ENCODE assay signal across 34 cellular contexts in the genomic region with DNA sequence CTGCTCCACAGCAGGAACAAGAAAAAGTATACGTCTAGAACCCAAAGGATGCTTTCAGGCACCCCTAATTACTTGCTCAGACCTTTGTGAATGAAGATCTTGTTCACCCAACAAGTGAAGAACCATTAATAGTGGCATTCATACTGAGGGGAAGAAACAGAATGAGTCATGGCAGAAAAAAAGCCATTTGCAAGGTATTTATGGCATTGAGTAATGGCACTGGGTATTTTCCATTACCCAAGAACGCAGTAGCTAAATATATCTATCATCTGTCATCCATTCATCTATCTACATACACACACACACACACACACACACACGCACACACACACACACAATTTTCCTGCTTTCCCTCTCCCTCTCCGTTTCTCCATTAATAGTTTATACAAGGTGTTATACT. TPM values are rescaled to one million over a fixed set of nuclear protein-coding genes. Genes with fewer than 3 reads are reported as not detected.
A peak's percentile ranks its signal among the peaks of the same experiment; 100 is the strongest.
DNase-seq lines count a peak whose midpoint lies in the region; ATAC-seq, FAIRE-seq and TF ChIP-seq lines count a peak whose summit lies in the region.
"Had no signal": no experiment of that assay in that cellular context is flagged by ENCODE, and none has a peak within 500 bp of the region (broad histone marks: within the 10 kb centered on the region; RNA-seq: fewer than 3 reads in every experiment).

No MANE protein-coding gene starts in this region.

- H3K27ac Mint-ChIP-seq in GM23338: peak overlapping the region; percentile 1; the same call in 1 of the 2 replicates
- H3K27ac Mint-ChIP-seq in endothelial cell (ENCODE audit: unreplicated experiment): no peak overlapping the region
- H3K27ac Mint-ChIP-seq: activated CD8-positive, alpha-beta T cell treated with anti-CD3 and anti-CD28 coated beads, Interleukin-2, amount 10 ng/mL, durations not matched to agents 7 days and 5 days; activated naive CD8-positive, alpha-beta T cell; naive B cell had no signal

- H3K4me3 ChIP-seq in GM23338 (no peak overlapping the region), H1 (ENCODE audit: extremely low read depth in 1 of 4, insufficient read depth in 2 of 4, low read depth in 3 of 4, low read length in 4 of 4) (no peak overlapping the region)
- H3K4me3 ChIP-seq: coronary artery, left ventricle myocardium inferior, right lobe of liver, tibial artery had no signal

- no peak overlapping the region for H2BK5ac ChIP-seq in H1 (ENCODE audit: low read depth, low read length)

- no peak overlapping the region for H4K91ac ChIP-seq in H1 (replicated peaks; ENCODE audit: insufficient read length, low read length)

- no peaks in the 10 kb centered on the region for H3K9me2 ChIP-seq in GM23338 (ENCODE audit: insufficient read depth)

- H3K4ac ChIP-seq in H1 (replicated peaks; ENCODE audit: insufficient read length, low read depth, low read length): no peak overlapping the region

- H3K4me1 ChIP-seq in GM23338 (ENCODE audit: insufficient read depth): no peaks in the 10 kb centered on the region
- H3K4me1 ChIP-seq in H1 (replicated peaks in 1 of 4; ENCODE audit: control insufficient read depth in 3 of 4, insufficient read depth in 4 of 4, low read length in 3 of 4): no peaks in the 10 kb centered on the region
- H3K4me1 ChIP-seq: BE2C, left ventricle myocardium inferior, right lobe of liver, tibial artery had no signal

- no peaks in the 10 kb centered on the region for H3K79me2 ChIP-seq in GM23338 (replicated peaks; ENCODE audit: insufficient read depth)
- H3K79me2 ChIP-seq in H1 (ENCODE audit: control insufficient read depth in 1 of 2, insufficient read depth in 2 of 2, low read length in 2 of 2): no peaks in the 10 kb centered on the region

- H3K14ac ChIP-seq in H1 (ENCODE audit: insufficient read length): no peak overlapping the region

- H3K27me3 Mint-ChIP-seq in GM23338 (ENCODE audit: insufficient read depth, low read depth, poor library complexity) (no peaks in the 10 kb centered on the region), endothelial cell (ENCODE audit: unreplicated experiment) (no peaks in the 10 kb centered on the region)
- H3K27me3 Mint-ChIP-seq: activated naive CD8-positive, alpha-beta T cell; naive B cell had no signal

- DNase-seq in GM23338 (ENCODE audit: low spot score) (no peak), RPMI7951 (ENCODE audit: low read depth) (peak; percentile 52), H1 (ENCODE audit: low read depth in 1 of 2, low spot score in 2 of 2) (no peak), renal cortical epithelial cell (ENCODE audit: low read depth) (peak; percentile 60), endothelial cell (ENCODE audit: low spot score) (no peak), activated gamma-delta T cell treated with Interleukin-2 at 50 U/mL for 16 hours (no peak), GM10248 (ENCODE audit: extremely low spot score) (no peak)
- DNase-seq: activated CD4-positive, alpha-beta T cell treated with anti-CD3 and anti-CD28 coated beads for 4 hours; activated CD8-positive, alpha-beta T cell treated with anti-CD3 and anti-CD28 coated beads, Interleukin-2, amount 10 ng/mL, durations not matched to agents 7 days and 5 days; activated T-cell treated with anti-CD3 and anti-CD28 coated beads for 4 hours; anterior cingulate cortex; BE2C; DMS53; effector memory CD4-positive, alpha-beta T cell; GF-D8; KBM-7; left ventricle myocardium inferior; MM.1S; naive B cell; NCI-H2029 treated with DMSO at 0.1 percent for 48 hours; NCI-H69; right lobe of liver; SHP77 treated with DMSO at 0.1 percent for 48 hours; stimulated activated CD4-positive, alpha-beta T cell treated with anti-CD3 and anti-CD28 coated beads, Interleukin-12 subunit alpha, Interleukin-12 subunit beta, amount 100 ng/mL, for 4 hours; stimulated activated CD4-positive, alpha-beta T cell treated with anti-CD3 and anti-CD28 coated beads, Interleukin-4, amount 100 ng/mL, for 1 hour; SW 1271; T1000; tibial artery; WERI-Rb-1 had no signal

- H3K9me3 ChIP-seq in H1 (ENCODE audit: insufficient read depth in 2 of 2, low read depth in 1 of 2, low read length in 1 of 2): no peaks in the 10 kb centered on the region
- H3K9me3 ChIP-seq: BE2C, left ventricle myocardium inferior, right lobe of liver, tibial artery had no signal

- H4K5ac ChIP-seq in H1 (ENCODE audit: insufficient read length, low read depth, low read length): no peak overlapping the region

- no peak overlapping the region for H3K27ac ChIP-seq in GM23338 (ENCODE audit: low read depth)
- no peak overlapping the region for H3K27ac ChIP-seq in H1 (ENCODE audit: low read depth, low read length)
- H3K27ac ChIP-seq: coronary artery, left ventricle myocardium inferior, right lobe of liver, tibial artery, WERI-Rb-1 had no signal

- no peak for TF ChIP-seq RAD21 in H1 (IDR thresholded peaks at IDR 0.05 in 1 of 2, conservative IDR thresholded peaks at IDR 0.05 in 1 of 2; ENCODE audit: low read depth in 2 of 2, low read length in 2 of 2)

- no peaks in the 10 kb centered on the region for H3K79me1 ChIP-seq in H1 (ENCODE audit: low read depth, low read length)

- no peak for TF ChIP-seq POLR2A in H1 (IDR thresholded peaks at IDR 0.05; ENCODE audit: control extremely low read depth in 1 of 2, low read depth in 2 of 2, low read length in 2 of 2)

- H3K23me2 ChIP-seq in H1 (ENCODE audit: low read depth, low read length): no peaks in the 10 kb centered on the region; the same call in 1 of the 2 replicates

- H3K27me3 ChIP-seq in GM23338 (ENCODE audit: insufficient read depth) (no peaks in the 10 kb centered on the region), H1 (replicated peaks in 1 of 4; ENCODE audit: control insufficient read depth in 3 of 4, extremely low read depth in 1 of 4, insufficient read depth in 3 of 4, low read length in 3 of 4) (no peaks in the 10 kb centered on the region)
- H3K27me3 ChIP-seq: BE2C, right lobe of liver, tibial artery had no signal

- H4K20me1 ChIP-seq in GM23338 (replicated peaks; ENCODE audit: insufficient read depth): no peaks in the 10 kb centered on the region
- no peaks in the 10 kb centered on the region for H4K20me1 ChIP-seq in H1 (replicated peaks in 1 of 2; ENCODE audit: control insufficient read depth in 1 of 2, insufficient read depth in 2 of 2, low read length in 2 of 2)

- no peak overlapping the region for H3K9ac ChIP-seq in H1 (replicated peaks in 1 of 4; ENCODE audit: extremely low read depth in 1 of 4, low read depth in 3 of 4, low read length in 3 of 4)

- CTCF ChIA-PET in H1 (lab: Charles Lee; ENCODE audit: partially characterized antibody) (no interaction called here), GM10248 (lab: Yijun Ruan, JAX) (no interaction called here)

- WGBS in H1 (ENCODE audit: extremely low coverage in 1 of 2, insufficient coverage in 1 of 2, insufficient read length in 1 of 2, insufficient replicate concordance in 2 of 2, low coverage in 1 of 2, low lambda C conversion rate in 2 of 2, missing lambda C conversion rate in 1 of 2), 2 experiments: 83 to 100% methylated on average over 1 to 4 of the region's 4 CpGs

- no peak for FAIRE-seq in H1 (lab: Jason Lieb, UNC)
- FAIRE-seq: HTR-8/SVneo, keratinocyte had no signal

- H3K36me3 ChIP-seq in GM23338 (ENCODE audit: insufficient read depth) (no peaks in the 10 kb centered on the region), H1 (ENCODE audit: control insufficient read depth in 2 of 4, insufficient read depth in 4 of 4, low read length in 3 of 4) (no peaks in the 10 kb centered on the region)
- H3K36me3 ChIP-seq: BE2C, left ventricle myocardium inferior, right lobe of liver, tibial artery, WERI-Rb-1 had no signal

- TF ChIP-seq CTCF in GM23338 (conservative IDR thresholded peaks at IDR 0.05; ENCODE audit: low read depth in 2 of 2): no peak
- TF ChIP-seq CTCF in H1 (IDR thresholded peaks at IDR 0.05; ENCODE audit: control extremely low read depth in 1 of 3, insufficient read depth in 1 of 3, low read depth in 1 of 3, low read length in 3 of 3): no peak
- no peak for TF ChIP-seq CTCF in endothelial cell (IDR thresholded peaks at IDR 0.05; ENCODE audit: unreplicated experiment)
- no peak for TF ChIP-seq CTCF in GM10248 (IDR thresholded peaks at IDR 0.05; ENCODE audit: control extremely low read depth, extremely low read depth, low read depth, missing control alignments)

- no peaks in the 10 kb centered on the region for H3F3A ChIP-seq in GM23338 (replicated peaks; ENCODE audit: low read depth)

- H3K9me3 Mint-ChIP-seq in GM23338 (no peaks in the 10 kb centered on the region), endothelial cell (ENCODE audit: unreplicated experiment) (no peaks in the 10 kb centered on the region)

- no peak for TF ChIP-seq EP300 in H1 (IDR thresholded peaks at IDR 0.05; ENCODE audit: borderline replicate concordance in 1 of 2, low read depth in 2 of 2, low read length in 2 of 2)

- no peaks in the 10 kb centered on the region for H3K36me3 Mint-ChIP-seq in GM23338 (ENCODE audit: low read depth)
- no peaks in the 10 kb centered on the region for H3K36me3 Mint-ChIP-seq in endothelial cell (ENCODE audit: low read depth, unreplicated experiment)
- H3K36me3 Mint-ChIP-seq: activated naive CD8-positive, alpha-beta T cell; naive B cell had no signal

- no peak overlapping the region for H2BK15ac ChIP-seq in H1 (ENCODE audit: low read length)

- H3K56ac ChIP-seq in H1 (replicated peaks; ENCODE audit: insufficient read length, low read depth, low read length): peak overlapping the region; percentile 67

- no peak overlapping the region for H3K4me3 Mint-ChIP-seq in GM23338
- H3K4me3 Mint-ChIP-seq in endothelial cell (ENCODE audit: unreplicated experiment): no peak overlapping the region
- H3K4me3 Mint-ChIP-seq: activated CD8-positive, alpha-beta T cell treated with anti-CD3 and anti-CD28 coated beads, Interleukin-2, amount 10 ng/mL, durations not matched to agents 7 days and 5 days; activated naive CD8-positive, alpha-beta T cell; naive B cell had no signal

- H3K23ac ChIP-seq in H1 (ENCODE audit: insufficient read length): no peak overlapping the region

- H2AFZ ChIP-seq in GM23338: no peak overlapping the region
- no peak overlapping the region for H2AFZ ChIP-seq in H1 (ENCODE audit: low read length)

- POLR2A ChIA-PET in H1 (lab: Charles Lee; ENCODE audit: partially characterized antibody): no interaction called here
- POLR2A ChIA-PET in GM10248 (lab: Yijun Ruan, JAX): no interaction called here

- H3K18ac ChIP-seq in H1 (ENCODE audit: extremely low read depth, low read length): no peak overlapping the region

- ATAC-seq in GM23338: no peak
- ATAC-seq: activated CD8-positive, alpha-beta T cell treated with anti-CD3 and anti-CD28 coated beads, Interleukin-2, amount 10 ng/mL, durations not matched to agents 7 days and 5 days; Panc1; right lobe of liver had no signal

- H3K4me1 Mint-ChIP-seq in GM23338 (no peaks in the 10 kb centered on the region), endothelial cell (ENCODE audit: unreplicated experiment) (no peaks in the 10 kb centered on the region)
- H3K4me1 Mint-ChIP-seq: naive B cell had no signal

- H2AK5ac ChIP-seq in H1 (ENCODE audit: low read depth, low read length): no peak overlapping the region

- no peak overlapping the region for H2BK120ac ChIP-seq in H1 (replicated peaks; ENCODE audit: low read depth, low read length)

- H3K4me2 ChIP-seq in GM23338 (no peak overlapping the region), H1 (ENCODE audit: insufficient read depth in 1 of 2, low read depth in 2 of 2, low read length in 2 of 2) (no peak overlapping the region)

- no peak overlapping the region for H2BK20ac ChIP-seq in H1 (ENCODE audit: low read length)

- H4K8ac ChIP-seq in H1 (ENCODE audit: extremely low read depth, insufficient read depth, low read length): no peak overlapping the region

- H2BK12ac ChIP-seq in H1 (ENCODE audit: low read depth, low read length): no peak overlapping the region

RNA-seq across cellular contexts. Expression of gene XIRP2, which starts 56.4 kb away (rescaled TPM):
- total RNA-seq in GM23338 (2014; rRNA removed; shearing (Covaris generic)): 0.08 and 0.17 TPM in 2 replicates
- polyA plus RNA-seq in GM23338 (2016; fragmentation: Nextera tagmentation; extraction: Ambion mirVana) (0.10 and 0.31 TPM in 2 replicates), H1 (2011; rRNA removed) (0.02 TPM in 1 of 2 replicates, not detected in the other)
- total RNA-seq in RPMI7951 (2014; rRNA removed; shearing (Covaris generic)): 0.10 and 0.12 TPM in 2 replicates
- total RNA-seq in H1 (2021; fragmentation: NEBNext Ultra II Directional; extraction: Animal tissue kit (Norgen Biotek cat#: 25700)): 0.11 and 0.15 TPM in 2 replicates
- polyA plus RNA-seq in H1 (2011; cell fraction: cytosol; rRNA removed): 0.03 TPM
- 0.06 TPM for polyA plus RNA-seq in H1 (2011; cell fraction: nucleus; rRNA removed)
- polyA plus RNA-seq in H1 (2012, experiment 1 of 2): 0.06 to 0.12 TPM (median 0.07 TPM) in 3 of 4 replicates, not detected in the other
- polyA plus RNA-seq in H1 (2012, experiment 2 of 2): not detected
- polyA plus RNA-seq in H1 (2013, experiment 1 of 2): 0.22 TPM
- polyA plus RNA-seq in H1 (2013, experiment 2 of 2): 0.26 TPM
- polyA minus RNA-seq in H1 (2011; rRNA and poly(A)+ RNA removed): 0.24 TPM in 1 of 2 replicates, not detected in the other
- polyA minus RNA-seq in H1 (2011; cell fraction: cytosol; rRNA and poly(A)+ RNA removed): not detected
- polyA minus RNA-seq in H1 (2011; cell fraction: nucleus; rRNA and poly(A)+ RNA removed): 0.70 TPM
- total RNA-seq in renal cortical epithelial cell (not detected in 2 replicates), endothelial cell (ENCODE audit: unreplicated experiment) (5.5 TPM)
- total RNA-seq: activated CD8-positive, alpha-beta T cell treated with anti-CD3 and anti-CD28 coated beads, Interleukin-2, amount 10 ng/mL, durations not matched to agents 7 days and 5 days had no signal

Comparison
In these comparisons a context has a peak if more than half of its experiments do, and no peak if none do; other contexts are left out.
1. DNase-seq: peak in RPMI7951 (single experiment) and renal cortical epithelial cell (single experiment); none in GM23338 (single experiment), H1 (0 of 2), endothelial cell (single experiment), activated gamma-delta T cell treated with Interleukin-2 at 50 U/mL for 16 hours (single experiment) and GM10248 (single experiment).